In the genomic region with DNA sequence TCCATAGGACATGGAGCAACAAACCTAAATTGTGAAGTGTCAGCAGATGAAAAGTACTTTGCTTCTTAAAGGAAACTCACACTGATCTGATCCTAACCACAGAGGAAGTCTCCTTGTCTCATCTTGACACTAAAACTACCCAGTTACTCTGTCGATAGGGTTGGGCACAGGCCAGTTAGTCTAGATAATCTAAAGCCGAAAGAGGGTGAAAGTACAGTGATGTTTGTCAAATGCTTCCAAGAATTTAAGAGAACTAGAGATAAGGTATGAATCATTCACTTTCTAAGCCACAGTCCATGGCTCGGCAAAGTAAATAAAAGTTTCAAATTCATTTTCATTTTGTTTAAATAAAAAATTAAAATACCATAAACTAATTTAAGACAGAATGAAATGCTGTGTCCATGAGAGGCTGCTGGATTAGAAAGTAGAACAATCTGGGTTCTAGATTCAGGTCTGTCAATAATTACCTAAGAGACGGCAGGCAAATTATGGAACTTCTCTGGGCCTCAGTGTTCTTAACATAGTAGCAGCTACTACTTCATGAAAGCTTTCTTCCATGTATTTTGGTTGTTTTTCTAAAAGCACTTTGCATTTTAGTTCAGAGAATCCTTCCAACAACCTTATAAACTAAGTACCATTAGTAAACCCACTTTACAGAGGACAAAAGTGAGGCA, we compare ENCODE assay signal across 10 cellular contexts.
DNase-seq lines count a peak whose midpoint lies in the region; ATAC-seq, FAIRE-seq and TF ChIP-seq lines count a peak whose summit lies in the region.
"Had no signal": no experiment of that assay in that cellular context is flagged by ENCODE, and none has a peak within 500 bp of the region (broad histone marks: within the 10 kb centered on the region; RNA-seq: fewer than 3 reads in every experiment).

No MANE protein-coding gene starts in this region.

- no peaks in the 10 kb centered on the region for H3K27me3 Mint-ChIP-seq in chondrocyte (ENCODE audit: low read depth)

- DNase-seq in AG09309 (ENCODE audit: low read depth) (peak; percentile 53), M059J (ENCODE audit: low read depth) (peak; percentile 85), chondrocyte (ENCODE audit: low spot score) (no peak), right lobe of liver (peak in 2 of 3 donors; percentile 42 to 53), NCI-H774 (lab: John Stamatoyannopoulos, UW) (no peak), GM12892 (ENCODE audit: insufficient read length) (no peak)
- DNase-seq in stimulated activated effector memory CD8-positive, alpha-beta T cell treated with anti-CD3 and anti-CD28 coated beads, Interleukin-12 subunit alpha, Interleukin-12 subunit beta, amount 100 ng/mL, for 72 hours (ENCODE audit: low spot score in 2 of 2), result no peak
- DNase-seq: foreskin melanocyte had no signal

- peak; percentile 87 to 96 (median 91) for ATAC-seq in right lobe of liver
- no peak for ATAC-seq in stimulated activated effector memory CD8-positive, alpha-beta T cell treated with anti-CD3 and anti-CD28 coated beads, Interleukin-12 subunit alpha, Interleukin-12 subunit beta, amount 100 ng/mL, for 72 hours
- ATAC-seq in esophagus mucosa, result no peak

- H3K4me1 ChIP-seq in right lobe of liver, result peaks cover 0 to 21% (median 8%) of the 10 kb centered on the region in 4 donors

- H3K9me3 Mint-ChIP-seq in chondrocyte (ENCODE audit: low read depth), result peaks cover 11% of the 10 kb centered on the region
- H3K9me3 Mint-ChIP-seq in stimulated activated effector memory CD8-positive, alpha-beta T cell treated with anti-CD3 and anti-CD28 coated beads, Interleukin-12 subunit alpha, Interleukin-12 subunit beta, amount 100 ng/mL, for 72 hours, result peaks cover 3% of the 10 kb centered on the region

- no peaks in the 10 kb centered on the region for H3K9me3 ChIP-seq in right lobe of liver
- H3K9me3 ChIP-seq: adrenal gland had no signal

- peak overlapping the region; percentile 28 to 59 (median 47) for H3K27ac ChIP-seq in right lobe of liver

- intact Hi-C loops in right lobe of liver (cut with DNase I), result no loop called here

- no peaks in the 10 kb centered on the region for H3K36me3 Mint-ChIP-seq in chondrocyte (ENCODE audit: low read depth)
- no peaks in the 10 kb centered on the region for H3K36me3 Mint-ChIP-seq in stimulated activated effector memory CD8-positive, alpha-beta T cell treated with anti-CD3 and anti-CD28 coated beads, Interleukin-12 subunit alpha, Interleukin-12 subunit beta, amount 100 ng/mL, for 72 hours

- peak overlapping the region; percentile 75 for H3K27ac Mint-ChIP-seq in chondrocyte (ENCODE audit: unreplicated experiment)
- no peak overlapping the region for H3K27ac Mint-ChIP-seq in stimulated activated effector memory CD8-positive, alpha-beta T cell treated with anti-CD3 and anti-CD28 coated beads, Interleukin-12 subunit alpha, Interleukin-12 subunit beta, amount 100 ng/mL, for 72 hours

- no peak overlapping the region for H3K4me3 ChIP-seq in AG09309 (ENCODE audit: control insufficient read depth, low read depth, low read length)
- peak overlapping the region in 2 of 3 donors; percentile 18 to 23 for H3K4me3 ChIP-seq in right lobe of liver

- TF ChIP-seq POLR2A in right lobe of liver (IDR thresholded peaks at IDR 0.05) (no peak), GM12892 (IDR thresholded peaks at IDR 0.05; ENCODE audit: low read depth, low read length) (no peak)

- no peak for TF ChIP-seq CTCF in AG09309 (IDR thresholded peaks at IDR 0.05; ENCODE audit: control insufficient read depth, insufficient read depth, low read depth, low read length, missing control alignments)
- no peak for TF ChIP-seq CTCF in chondrocyte (IDR thresholded peaks at IDR 0.05)
- TF ChIP-seq CTCF in right lobe of liver (IDR thresholded peaks at IDR 0.05), result no peak

- 7% methylated on average over 4 of the region's 4 CpGs for WGBS in right lobe of liver (ENCODE audit: insufficient coverage, low coverage, low lambda C conversion rate, missing lambda C conversion rate)

- no peak overlapping the region for H3K4me3 Mint-ChIP-seq in chondrocyte (ENCODE audit: unreplicated experiment)
- H3K4me3 Mint-ChIP-seq in stimulated activated effector memory CD8-positive, alpha-beta T cell treated with anti-CD3 and anti-CD28 coated beads, Interleukin-12 subunit alpha, Interleukin-12 subunit beta, amount 100 ng/mL, for 72 hours, result no peak overlapping the region

- no peaks in the 10 kb centered on the region for H3K27me3 ChIP-seq in right lobe of liver
- H3K27me3 ChIP-seq: adrenal gland had no signal

- no peaks in the 10 kb centered on the region for H3K36me3 ChIP-seq in right lobe of liver
- H3K36me3 ChIP-seq: adrenal gland had no signal

- FAIRE-seq in GM12892 (lab: Jason Lieb, UNC), result no peak

- H3K4me1 Mint-ChIP-seq in chondrocyte (ENCODE audit: low read depth), result peaks cover 14% of the 10 kb centered on the region
- H3K4me1 Mint-ChIP-seq in stimulated activated effector memory CD8-positive, alpha-beta T cell treated with anti-CD3 and anti-CD28 coated beads, Interleukin-12 subunit alpha, Interleukin-12 subunit beta, amount 100 ng/mL, for 72 hours, result no peaks in the 10 kb centered on the region

Comparison
In these comparisons a context has a peak if more than half of its experiments do, and no peak if none do; other contexts are left out.
1. DNase-seq: peak in AG09309 (single experiment), M059J (single experiment) and right lobe of liver (2 of 3); none in chondrocyte (single experiment), NCI-H774 (single experiment), stimulated activated effector memory CD8-positive, alpha-beta T cell treated with anti-CD3 and anti-CD28 coated beads, Interleukin-12 subunit alpha, Interleukin-12 subunit beta, amount 100 ng/mL, for 72 hours (0 of 2) and GM12892 (single experiment).
2. ATAC-seq: peak in right lobe of liver (4 of 4); none in stimulated activated effector memory CD8-positive, alpha-beta T cell treated with anti-CD3 and anti-CD28 coated beads, Interleukin-12 subunit alpha, Interleukin-12 subunit beta, amount 100 ng/mL, for 72 hours (single experiment) and esophagus mucosa (single experiment).